10 cellular contexts compared by ENCODE assay signal in genomic region chr16:90047714-90048346, GRCh38. TPM values are rescaled to one million over a fixed set of nuclear protein-coding genes. Genes with fewer than 3 reads are reported as not detected.
A peak's percentile ranks its signal among the peaks of the same experiment; 100 is the strongest.
DNase-seq lines count a peak whose midpoint lies in the region; ATAC-seq, FAIRE-seq and TF ChIP-seq lines count a peak whose summit lies in the region.
"Had no signal": no experiment of that assay in that cellular context is flagged by ENCODE, and none has a peak within 500 bp of the region (broad histone marks: within the 10 kb centered on the region; RNA-seq: fewer than 3 reads in every experiment).

No MANE protein-coding gene starts in this region.

- H3K9me3 Mint-ChIP-seq in stimulated activated naive CD8-positive, alpha-beta T cell treated with anti-CD3 and anti-CD28 coated beads, Interleukin-15, Interleukin-2, amounts not matched to agents 100 ng/mL and 50 ng/mL, for 24 hours, result no peaks in the 10 kb centered on the region
- peaks cover 0 to under 1% of the 10 kb centered on the region in 2 donors for H3K9me3 Mint-ChIP-seq in effector memory CD8-positive, alpha-beta T cell

- H3K36me3 ChIP-seq in mesodermal cell (ENCODE audit: control insufficient read depth, insufficient read depth, low read length), result peaks cover 4% of the 10 kb centered on the region

- H3K27ac ChIP-seq in mesodermal cell (ENCODE audit: low read depth, low read length, severe bottlenecking) (no peak overlapping the region), foreskin keratinocyte (no peak overlapping the region)

- H3K4me3 ChIP-seq in mesodermal cell (ENCODE audit: extremely low read depth, insufficient read depth, low read length, poor library complexity, severe bottlenecking), result peak overlapping the region; percentile 23

- WGBS in mesodermal cell (ENCODE audit: insufficient coverage in 2 of 2), 2 experiments, result 86% methylated on average over 13 to 15 of the region's 59 CpGs

- peak overlapping the region; percentile 39 for H3K4me3 Mint-ChIP-seq in stimulated activated naive CD8-positive, alpha-beta T cell treated with anti-CD3 and anti-CD28 coated beads, Interleukin-15, Interleukin-2, amounts not matched to agents 100 ng/mL and 50 ng/mL, for 24 hours
- peak overlapping the region; percentile 46 to 54 for H3K4me3 Mint-ChIP-seq in effector memory CD8-positive, alpha-beta T cell

- TF ChIP-seq CTCF in foreskin keratinocyte (conservative IDR thresholded peaks at IDR 0.05), result no peak

- peaks cover 18% of the 10 kb centered on the region for H3K27me3 ChIP-seq in foreskin keratinocyte

- peaks cover 6% of the 10 kb centered on the region for H3K36me3 Mint-ChIP-seq in stimulated activated naive CD8-positive, alpha-beta T cell treated with anti-CD3 and anti-CD28 coated beads, Interleukin-15, Interleukin-2, amounts not matched to agents 100 ng/mL and 50 ng/mL, for 24 hours (ENCODE audit: low read depth)
- H3K36me3 Mint-ChIP-seq in effector memory CD8-positive, alpha-beta T cell (ENCODE audit: insufficient read depth), result peaks cover 11% of the 10 kb centered on the region

- H3K4me1 ChIP-seq in mesodermal cell (ENCODE audit: control insufficient read depth, insufficient read depth, low read length, poor library complexity, severe bottlenecking) (peaks cover 10% of the 10 kb centered on the region), foreskin keratinocyte (no peaks in the 10 kb centered on the region)

- no peaks in the 10 kb centered on the region for H3K9me3 ChIP-seq in mesodermal cell (ENCODE audit: control insufficient read depth, low read length)

- no peak for TF ChIP-seq POLR2A in GM12891 (IDR thresholded peaks at IDR 0.05; ENCODE audit: low read depth, low read length)

- peaks cover 18% of the 10 kb centered on the region for H3K27me3 Mint-ChIP-seq in stimulated activated naive CD8-positive, alpha-beta T cell treated with anti-CD3 and anti-CD28 coated beads, Interleukin-15, Interleukin-2, amounts not matched to agents 100 ng/mL and 50 ng/mL, for 24 hours
- H3K27me3 Mint-ChIP-seq in effector memory CD8-positive, alpha-beta T cell, result peaks cover 5 to 26% of the 10 kb centered on the region in 2 donors

- no peak for ATAC-seq in stimulated activated naive CD8-positive, alpha-beta T cell treated with anti-CD3 and anti-CD28 coated beads, Interleukin-15, Interleukin-2, amounts not matched to agents 100 U/mL and 50 U/mL, for 24 hours
- peak; percentile 41 for ATAC-seq in effector memory CD8-positive, alpha-beta T cell (replicated peaks)
- ATAC-seq in foreskin keratinocyte, result no peak

- no peak overlapping the region for H3K27ac Mint-ChIP-seq in stimulated activated naive CD8-positive, alpha-beta T cell treated with anti-CD3 and anti-CD28 coated beads, Interleukin-15, Interleukin-2, amounts not matched to agents 100 ng/mL and 50 ng/mL, for 24 hours
- H3K27ac Mint-ChIP-seq in effector memory CD8-positive, alpha-beta T cell, result peak overlapping the region; percentile 28 to 80

- no peak for FAIRE-seq in GM12891 (lab: Jason Lieb, UNC)

- no peak for DNase-seq in stimulated activated naive CD8-positive, alpha-beta T cell treated with anti-CD3 and anti-CD28 coated beads, Interleukin-15, Interleukin-2, amounts not matched to agents 100 U/mL and 50 U/mL, for 24 hours
- DNase-seq in effector memory CD8-positive, alpha-beta T cell, result no peak
- DNase-seq in foreskin keratinocyte, result no peak
- DNase-seq in GM12891 (ENCODE audit: insufficient read length, low spot score), result no peak
- no peak for DNase-seq in MV-4-11 (lab: John Stamatoyannopoulos, UW)
- DNase-seq in NCI-H187 (lab: John Stamatoyannopoulos, UW), result no peak
- DNase-seq: activated CD4-positive, CD25-positive, alpha-beta regulatory T cell treated with anti-CD3 and anti-CD28 coated beads, Interleukin-2, amount 50 U/mL, for 72 hours had no signal

- peaks cover 11% of the 10 kb centered on the region for H3K4me1 Mint-ChIP-seq in stimulated activated naive CD8-positive, alpha-beta T cell treated with anti-CD3 and anti-CD28 coated beads, Interleukin-15, Interleukin-2, amounts not matched to agents 100 ng/mL and 50 ng/mL, for 24 hours (ENCODE audit: low read depth)
- H3K4me1 Mint-ChIP-seq in effector memory CD8-positive, alpha-beta T cell (ENCODE audit: low read depth in 2 of 2), result peaks cover 3 to 7% of the 10 kb centered on the region in 2 donors

TF ChIP-seq in GM12891, 5 proteins besides CTCF, POLR2A, EP300 and RAD21:
- no peak for TF ChIP-seq PAX5 (IDR thresholded peaks at IDR 0.05; ENCODE audit: insufficient read depth, low read length, severe bottlenecking)
- TF ChIP-seq TAF1 (IDR thresholded peaks at IDR 0.05; ENCODE audit: low read depth, low read length), result no peak
- no peak for TF ChIP-seq POU2F2 (IDR thresholded peaks at IDR 0.05; ENCODE audit: low read depth, low read length)
- TF ChIP-seq POLR2AphosphoS5 (IDR thresholded peaks at IDR 0.05; ENCODE audit: low read depth, low read length), result no peak
- TF ChIP-seq SPI1 (IDR thresholded peaks at IDR 0.05; ENCODE audit: low read depth, low read length), result no peak

RNA-seq across cellular contexts. Expression of gene DBNDD1, which starts 28.6 kb away (rescaled TPM):
- polyA plus RNA-seq in mesodermal cell (2013, experiment 1 of 2), result 8.8 TPM
- 9.1 TPM for polyA plus RNA-seq in mesodermal cell (2013, experiment 2 of 2)
- 1.8 and 11.8 TPM in 2 replicates for total RNA-seq in foreskin keratinocyte
- 2.4 and 14.5 TPM in 2 replicates for polyA plus RNA-seq in foreskin keratinocyte
- polyA plus RNA-seq in GM12891 (2012; ENCODE audit: low read depth, missing spikeins), result 5.0 TPM

RNA-seq across cellular contexts. Expression of gene PRDM7, which starts 29.3 kb away (rescaled TPM):
- not detected for polyA plus RNA-seq in mesodermal cell (2013, experiment 1 of 2)
- not detected for polyA plus RNA-seq in mesodermal cell (2013, experiment 2 of 2)
- not detected in 2 replicates for total RNA-seq in foreskin keratinocyte
- polyA plus RNA-seq in foreskin keratinocyte, result not detected in 2 replicates
- 0.13 TPM for polyA plus RNA-seq in GM12891 (2012; ENCODE audit: low read depth, missing spikeins)
- total RNA-seq: M059J had no signal
